1 cellular context compared by ENCODE assay signal in the genomic region with DNA sequence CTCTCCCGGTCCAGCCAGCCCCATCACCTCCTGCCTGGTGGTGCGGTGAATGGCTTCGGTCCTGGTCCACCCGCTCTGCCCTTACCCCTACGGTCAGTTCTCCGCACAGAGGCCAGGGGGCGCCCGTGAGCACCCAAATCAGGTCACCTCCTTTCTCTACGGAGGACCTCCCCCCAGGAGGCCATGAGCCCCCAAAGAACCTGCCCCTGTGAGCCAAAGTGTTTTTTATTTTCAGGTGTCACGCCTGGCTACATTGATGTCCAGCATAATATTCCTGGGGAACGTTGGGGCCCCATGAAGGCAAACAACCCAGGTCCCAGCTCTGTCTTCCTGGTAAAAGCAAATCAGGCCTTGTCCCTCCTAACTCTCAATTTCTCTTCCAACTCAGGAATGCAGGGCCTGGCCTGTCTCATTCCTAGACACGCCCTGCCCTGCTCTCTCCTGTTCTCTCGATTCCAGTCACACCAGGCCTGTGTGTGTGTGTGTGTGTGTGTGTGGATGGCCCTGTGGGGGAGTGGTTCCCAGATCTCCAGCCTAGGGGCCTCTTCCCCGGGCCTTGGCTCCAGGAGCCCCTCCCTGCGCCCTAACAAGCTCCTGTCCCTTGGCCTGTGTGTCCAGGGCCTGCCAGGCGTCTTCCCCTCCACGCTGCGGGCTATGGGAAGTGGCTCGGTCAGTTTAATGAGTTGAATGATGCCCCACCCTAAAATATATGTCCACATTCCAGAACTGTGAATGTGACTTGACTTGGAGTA.
A peak's percentile ranks its signal among the peaks of the same experiment; 100 is the strongest.
TF ChIP-seq lines count a peak whose summit lies in the region.

No MANE protein-coding gene starts in this region.

TF ChIP-seq in HepG2, 621 proteins besides CTCF, POLR2A, EP300 and RAD21 (continued from another document and continues in another):
- TF ChIP-seq MYPOP (CRISPR knock-in tag; IDR thresholded peaks at IDR 0.05), result 0 out of 2 replicates have a peak, but pooled peaks have one; percentile 20
- TF ChIP-seq, protein P1, sequence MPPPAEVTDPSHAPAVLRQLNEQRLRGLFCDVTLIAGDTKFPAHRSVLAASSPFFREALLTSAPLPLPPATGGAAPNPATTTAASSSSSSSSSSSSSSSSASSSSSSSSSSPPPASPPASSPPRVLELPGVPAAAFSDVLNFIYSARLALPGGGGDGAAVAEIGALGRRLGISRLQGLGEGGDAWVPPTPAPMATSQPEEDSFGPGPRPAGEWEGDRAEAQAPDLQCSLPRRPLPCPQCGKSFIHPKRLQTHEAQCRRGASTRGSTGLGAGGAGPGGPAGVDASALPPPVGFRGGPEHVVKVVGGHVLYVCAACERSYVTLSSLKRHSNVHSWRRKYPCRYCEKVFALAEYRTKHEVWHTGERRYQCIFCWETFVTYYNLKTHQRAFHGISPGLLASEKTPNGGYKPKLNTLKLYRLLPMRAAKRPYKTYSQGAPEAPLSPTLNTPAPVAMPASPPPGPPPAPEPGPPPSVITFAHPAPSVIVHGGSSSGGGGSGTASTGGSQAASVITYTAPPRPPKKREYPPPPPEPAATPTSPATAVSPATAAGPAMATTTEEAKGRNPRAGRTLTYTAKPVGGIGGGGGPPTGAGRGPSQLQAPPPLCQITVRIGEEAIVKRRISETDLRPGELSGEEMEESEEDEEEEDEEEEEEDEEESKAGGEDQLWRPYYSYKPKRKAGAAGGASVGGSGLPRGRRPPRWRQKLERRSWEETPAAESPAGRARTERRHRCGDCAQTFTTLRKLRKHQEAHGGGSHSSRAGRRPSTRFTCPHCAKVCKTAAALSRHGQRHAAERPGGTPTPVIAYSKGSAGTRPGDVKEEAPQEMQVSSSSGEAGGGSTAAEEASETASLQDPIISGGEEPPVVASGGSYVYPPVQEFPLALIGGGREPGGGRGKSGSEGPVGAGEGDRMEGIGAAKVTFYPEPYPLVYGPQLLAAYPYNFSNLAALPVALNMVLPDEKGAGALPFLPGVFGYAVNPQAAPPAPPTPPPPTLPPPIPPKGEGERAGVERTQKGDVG (CRISPR knock-in tag; IDR thresholded peaks at IDR 0.05; ENCODE audit: borderline replicate concordance), result no peak
- no peak for TF ChIP-seq SYNCRIP (IDR thresholded peaks at IDR 0.05; ENCODE audit: insufficient read depth, low read depth, low read length)
- TF ChIP-seq ZMYM4 (CRISPR knock-in tag; IDR thresholded peaks at IDR 0.05), result no peak
- TF ChIP-seq ARNTL (CRISPR knock-in tag; IDR thresholded peaks at IDR 0.05), result no peak
- no peak for TF ChIP-seq ERF (CRISPR knock-in tag; IDR thresholded peaks at IDR 0.05)
- no peak for TF ChIP-seq MAF1 (CRISPR knock-in tag; IDR thresholded peaks at IDR 0.05; ENCODE audit: borderline replicate concordance)
- no peak for TF ChIP-seq CEBPZ (IDR thresholded peaks at IDR 0.05; ENCODE audit: low read length)
- no peak for TF ChIP-seq AHR (CRISPR knock-in tag; IDR thresholded peaks at IDR 0.05)
- 0 out of 2 replicates have a peak, but pooled peaks have one; percentile 57 for TF ChIP-seq ZNF605 (CRISPR knock-in tag; IDR thresholded peaks at IDR 0.05)
- no peak for TF ChIP-seq ZFYVE20 (CRISPR knock-in tag; IDR thresholded peaks at IDR 0.05; ENCODE audit: borderline replicate concordance, low read depth)
- no peak for TF ChIP-seq MLXIP (CRISPR knock-in tag; IDR thresholded peaks at IDR 0.05; ENCODE audit: borderline replicate concordance)
- no peak for TF ChIP-seq ZNF713 (CRISPR knock-in tag; IDR thresholded peaks at IDR 0.05)
- TF ChIP-seq POLR2G (IDR thresholded peaks at IDR 0.05; ENCODE audit: low read depth, low read length), result no peak
- TF ChIP-seq ZSCAN22 (CRISPR knock-in tag; IDR thresholded peaks at IDR 0.05), result no peak
- no peak for TF ChIP-seq NFYC (CRISPR knock-in tag; IDR thresholded peaks at IDR 0.05)
- no peak for TF ChIP-seq ZNF710 (CRISPR knock-in tag; IDR thresholded peaks at IDR 0.05; ENCODE audit: borderline replicate concordance)
- TF ChIP-seq PRMT3 (CRISPR knock-in tag; IDR thresholded peaks at IDR 0.05; ENCODE audit: borderline replicate concordance, low read depth), result no peak
- TF ChIP-seq MAFK (conservative IDR thresholded peaks at IDR 0.05 in 1 of 2, IDR thresholded peaks at IDR 0.05 in 1 of 2; ENCODE audit: low read length in 2 of 2), result no peak
- no peak for TF ChIP-seq ZNF251 (CRISPR knock-in tag; IDR thresholded peaks at IDR 0.05)
- peak; percentile 25; the same call in 1 of the 2 replicates for TF ChIP-seq ZFP91 (CRISPR knock-in tag; IDR thresholded peaks at IDR 0.05; ENCODE audit: borderline replicate concordance)
- TF ChIP-seq ZBTB7A (CRISPR knock-in tag; IDR thresholded peaks at IDR 0.05), result no peak
- no peak for TF ChIP-seq MIXL1 (CRISPR knock-in tag; IDR thresholded peaks at IDR 0.05)
- TF ChIP-seq ZBTB38 (CRISPR knock-in tag; IDR thresholded peaks at IDR 0.05), result no peak
- no peak for TF ChIP-seq ZBTB34 (CRISPR knock-in tag; IDR thresholded peaks at IDR 0.05)
- TF ChIP-seq EZH2 (conservative IDR thresholded peaks at IDR 0.05; ENCODE audit: low read depth, low read length), result no peak
- TF ChIP-seq ZNF672 (CRISPR knock-in tag; IDR thresholded peaks at IDR 0.05), result no peak
- no peak for TF ChIP-seq SP2 (CRISPR knock-in tag; IDR thresholded peaks at IDR 0.05)
- no peak for TF ChIP-seq KDM4B (CRISPR knock-in tag; IDR thresholded peaks at IDR 0.05)
- no peak for TF ChIP-seq GTF2F1 (IDR thresholded peaks at IDR 0.05; ENCODE audit: low read length)
- TF ChIP-seq SNAI1 (CRISPR knock-in tag; IDR thresholded peaks at IDR 0.05; ENCODE audit: borderline replicate concordance), result no peak
- no peak for TF ChIP-seq RXRB (CRISPR knock-in tag; IDR thresholded peaks at IDR 0.05; ENCODE audit: borderline replicate concordance)
- no peak for TF ChIP-seq CBX1 (IDR thresholded peaks at IDR 0.05; ENCODE audit: low read depth)
- TF ChIP-seq XRCC5 (optimal IDR thresholded peaks at IDR 0.05; ENCODE audit: low read length), result peak; percentile 74
- no peak for TF ChIP-seq SMYD3 (CRISPR knock-in tag; IDR thresholded peaks at IDR 0.05)
- no peak for TF ChIP-seq ZNF484 (CRISPR knock-in tag; IDR thresholded peaks at IDR 0.05; ENCODE audit: borderline replicate concordance, low read depth)
- no peak for TF ChIP-seq ZNF296 (CRISPR knock-in tag; conservative IDR thresholded peaks at IDR 0.05)
- no peak for TF ChIP-seq KLF6 (CRISPR knock-in tag; IDR thresholded peaks at IDR 0.05)
- TF ChIP-seq KDM1A (CRISPR knock-in tag; IDR thresholded peaks at IDR 0.05), result no peak
- TF ChIP-seq, protein P2, sequence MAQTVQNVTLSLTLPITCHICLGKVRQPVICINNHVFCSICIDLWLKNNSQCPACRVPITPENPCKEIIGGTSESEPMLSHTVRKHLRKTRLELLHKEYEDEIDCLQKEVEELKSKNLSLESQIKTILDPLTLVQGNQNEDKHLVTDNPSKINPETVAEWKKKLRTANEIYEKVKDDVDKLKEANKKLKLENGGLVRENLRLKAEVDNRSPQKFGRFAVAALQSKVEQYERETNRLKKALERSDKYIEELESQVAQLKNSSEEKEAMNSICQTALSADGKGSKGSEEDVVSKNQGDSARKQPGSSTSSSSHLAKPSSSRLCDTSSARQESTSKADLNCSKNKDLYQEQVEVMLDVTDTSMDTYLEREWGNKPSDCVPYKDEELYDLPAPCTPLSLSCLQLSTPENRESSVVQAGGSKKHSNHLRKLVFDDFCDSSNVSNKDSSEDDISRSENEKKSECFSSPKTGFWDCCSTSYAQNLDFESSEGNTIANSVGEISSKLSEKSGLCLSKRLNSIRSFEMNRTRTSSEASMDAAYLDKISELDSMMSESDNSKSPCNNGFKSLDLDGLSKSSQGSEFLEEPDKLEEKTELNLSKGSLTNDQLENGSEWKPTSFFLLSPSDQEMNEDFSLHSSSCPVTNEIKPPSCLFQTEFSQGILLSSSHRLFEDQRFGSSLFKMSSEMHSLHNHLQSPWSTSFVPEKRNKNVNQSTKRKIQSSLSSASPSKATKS (CRISPR knock-in tag; IDR thresholded peaks at IDR 0.05), result no peak
- TF ChIP-seq THAP11 (CRISPR knock-in tag; IDR thresholded peaks at IDR 0.05), result 0 out of 2 replicates have a peak, but pooled peaks have one; percentile 29
- no peak for TF ChIP-seq ASH2L (IDR thresholded peaks at IDR 0.05; ENCODE audit: insufficient read length, low read depth, low read length)
- no peak for TF ChIP-seq ZNF761 (CRISPR knock-in tag; conservative IDR thresholded peaks at IDR 0.05)
- no peak for TF ChIP-seq ATAD3A (CRISPR knock-in tag; IDR thresholded peaks at IDR 0.05)
